1 cellular context compared by ENCODE assay signal in the genomic region with DNA sequence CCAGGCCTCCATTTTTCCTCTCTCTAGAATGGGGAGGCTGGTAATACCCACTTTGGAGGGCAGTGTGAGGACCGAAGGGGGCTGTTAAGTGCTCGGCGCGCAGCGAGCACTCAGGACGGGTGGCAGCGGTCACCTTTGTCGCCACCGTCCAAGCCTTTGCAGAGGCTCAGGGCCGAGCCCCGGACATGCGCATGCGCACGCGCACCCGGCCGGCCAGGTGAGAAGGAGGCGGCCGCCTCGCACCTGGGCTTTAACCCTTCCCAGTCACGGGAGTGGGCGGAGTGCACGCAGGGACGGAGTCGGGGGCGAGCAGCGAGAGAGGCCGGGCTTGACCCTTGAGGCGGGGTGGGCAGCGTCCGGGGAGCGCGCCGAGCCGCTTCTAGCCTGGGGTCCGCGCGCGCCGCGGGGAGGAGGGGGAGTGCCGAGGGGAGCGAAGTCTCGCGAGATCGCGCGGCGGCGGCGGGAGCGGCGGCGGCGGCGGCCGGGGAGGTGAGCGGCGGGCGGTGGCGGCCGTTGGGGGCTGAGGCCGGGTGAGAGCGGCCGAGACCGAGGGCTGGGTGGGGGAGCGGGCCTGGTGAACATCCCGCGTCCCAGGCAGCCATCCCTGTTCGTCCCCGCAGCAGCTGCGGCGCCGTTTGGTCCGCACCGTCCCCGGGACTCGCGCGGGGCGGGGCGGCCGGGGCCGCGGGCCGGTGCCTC.
TF ChIP-seq lines count a peak whose summit lies in the region.

A gene with protein sequence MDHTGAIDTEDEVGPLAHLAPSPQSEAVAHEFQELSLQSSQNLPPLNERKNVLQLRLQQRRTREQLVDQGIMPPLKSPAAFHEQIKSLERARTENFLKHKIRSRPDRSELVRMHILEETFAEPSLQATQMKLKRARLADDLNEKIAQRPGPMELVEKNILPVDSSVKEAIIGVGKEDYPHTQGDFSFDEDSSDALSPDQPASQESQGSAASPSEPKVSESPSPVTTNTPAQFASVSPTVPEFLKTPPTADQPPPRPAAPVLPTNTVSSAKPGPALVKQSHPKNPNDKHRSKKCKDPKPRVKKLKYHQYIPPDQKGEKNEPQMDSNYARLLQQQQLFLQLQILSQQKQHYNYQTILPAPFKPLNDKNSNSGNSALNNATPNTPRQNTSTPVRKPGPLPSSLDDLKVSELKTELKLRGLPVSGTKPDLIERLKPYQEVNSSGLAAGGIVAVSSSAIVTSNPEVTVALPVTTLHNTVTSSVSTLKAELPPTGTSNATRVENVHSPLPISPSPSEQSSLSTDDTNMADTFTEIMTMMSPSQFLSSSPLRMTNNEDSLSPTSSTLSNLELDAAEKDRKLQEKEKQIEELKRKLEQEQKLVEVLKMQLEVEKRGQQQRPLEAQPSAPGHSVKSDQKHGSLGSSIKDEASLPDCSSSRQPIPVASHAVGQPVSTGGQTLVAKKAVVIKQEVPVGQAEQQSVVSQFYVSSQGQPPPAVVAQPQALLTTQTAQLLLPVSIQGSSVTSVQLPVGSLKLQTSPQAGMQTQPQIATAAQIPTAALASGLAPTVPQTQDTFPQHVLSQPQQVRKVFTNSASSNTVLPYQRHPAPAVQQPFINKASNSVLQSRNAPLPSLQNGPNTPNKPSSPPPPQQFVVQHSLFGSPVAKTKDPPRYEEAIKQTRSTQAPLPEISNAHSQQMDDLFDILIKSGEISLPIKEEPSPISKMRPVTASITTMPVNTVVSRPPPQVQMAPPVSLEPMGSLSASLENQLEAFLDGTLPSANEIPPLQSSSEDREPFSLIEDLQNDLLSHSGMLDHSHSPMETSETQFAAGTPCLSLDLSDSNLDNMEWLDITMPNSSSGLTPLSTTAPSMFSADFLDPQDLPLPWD (plus strand): TSS at position 443 of the 699 bp plus-strand sequence. CDS start 69,288 bp downstream, outside the sequence.

TF ChIP-seq in HepG2, 621 proteins besides CTCF, POLR2A, EP300 and RAD21 (continued from another document and continues in another):
- TF ChIP-seq, protein P1, sequence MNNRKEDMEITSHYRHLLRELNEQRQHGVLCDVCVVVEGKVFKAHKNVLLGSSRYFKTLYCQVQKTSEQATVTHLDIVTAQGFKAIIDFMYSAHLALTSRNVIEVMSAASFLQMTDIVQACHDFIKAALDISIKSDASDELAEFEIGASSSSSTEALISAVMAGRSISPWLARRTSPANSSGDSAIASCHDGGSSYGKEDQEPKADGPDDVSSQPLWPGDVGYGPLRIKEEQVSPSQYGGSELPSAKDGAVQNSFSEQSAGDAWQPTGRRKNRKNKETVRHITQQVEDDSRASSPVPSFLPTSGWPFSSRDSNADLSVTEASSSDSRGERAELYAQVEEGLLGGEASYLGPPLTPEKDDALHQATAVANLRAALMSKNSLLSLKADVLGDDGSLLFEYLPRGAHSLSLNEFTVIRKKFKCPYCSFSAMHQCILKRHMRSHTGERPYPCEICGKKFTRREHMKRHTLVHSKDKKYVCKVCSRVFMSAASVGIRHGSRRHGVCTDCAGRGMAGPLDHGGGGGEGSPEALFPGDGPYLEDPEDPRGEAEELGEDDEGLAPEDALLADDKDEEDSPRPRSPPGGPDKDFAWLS (CRISPR knock-in tag; IDR thresholded peaks at IDR 0.05; ENCODE audit: borderline replicate concordance) = peak; percentile 88
- TF ChIP-seq EZH2 (conservative IDR thresholded peaks at IDR 0.05; ENCODE audit: low read depth, low read length) (no peak), SKI (IDR thresholded peaks at IDR 0.05; ENCODE audit: partially characterized antibody) (peak; percentile 55), NKX3-1 (CRISPR knock-in tag; IDR thresholded peaks at IDR 0.05) (peak; percentile 78), ZNF878 (CRISPR knock-in tag; IDR thresholded peaks at IDR 0.05) (no peak), ZBTB42 (CRISPR knock-in tag; IDR thresholded peaks at IDR 0.05) (peak; percentile 66; the same call in 1 of the 2 replicates), LCORL (IDR thresholded peaks at IDR 0.05) (no peak), LCORL (CRISPR knock-in tag; IDR thresholded peaks at IDR 0.05) (peak; percentile 84), ZNF598 (CRISPR knock-in tag; IDR thresholded peaks at IDR 0.05; ENCODE audit: borderline replicate concordance) (peak; percentile 77), ZNF230 (CRISPR knock-in tag; IDR thresholded peaks at IDR 0.05) (peak; percentile 76; the same call in 1 of the 2 replicates), KLF13 (CRISPR knock-in tag; IDR thresholded peaks at IDR 0.05) (peak; percentile 90; the same call in 1 of the 2 replicates), ZNF333 (CRISPR knock-in tag; IDR thresholded peaks at IDR 0.05; ENCODE audit: borderline replicate concordance) (peak; percentile 96; the same call in 1 of the 2 replicates), MTF2 (CRISPR knock-in tag; IDR thresholded peaks at IDR 0.05; ENCODE audit: borderline replicate concordance) (peak; percentile 52; the same call in 1 of the 2 replicates), CREB1 (IDR thresholded peaks at IDR 0.05) (no peak), CREB1 (CRISPR knock-in tag; IDR thresholded peaks at IDR 0.05) (no peak), SOX13 (IDR thresholded peaks at IDR 0.05) (peak; percentile 15; the same call in 1 of the 2 replicates), SOX13 (CRISPR knock-in tag; conservative IDR thresholded peaks at IDR 0.05 in 1 of 2, IDR thresholded peaks at IDR 0.05 in 1 of 2) (peak in 1 of 2 experiments; percentile 58; a peak in 1 of 4 replicates), ZNF343 (CRISPR knock-in tag; IDR thresholded peaks at IDR 0.05) (peak; percentile 89; the same call in 1 of the 2 replicates), RNF2 (conservative IDR thresholded peaks at IDR 0.05; ENCODE audit: low read depth) (peak; percentile 85), NFATC3 (CRISPR knock-in tag; IDR thresholded peaks at IDR 0.05) (peak; percentile 78; the same call in 1 of the 2 replicates), ZNF709 (CRISPR knock-in tag; IDR thresholded peaks at IDR 0.05) (peak; percentile 77), ZNF12 (CRISPR knock-in tag; IDR thresholded peaks at IDR 0.05) (no peak; the same call in 1 of the 2 replicates), ZNF564 (CRISPR knock-in tag; IDR thresholded peaks at IDR 0.05) (peak; percentile 30; the same call in 1 of the 2 replicates), MTF1 (CRISPR knock-in tag; IDR thresholded peaks at IDR 0.05) (no peak)
- TF ChIP-seq, protein P2, sequence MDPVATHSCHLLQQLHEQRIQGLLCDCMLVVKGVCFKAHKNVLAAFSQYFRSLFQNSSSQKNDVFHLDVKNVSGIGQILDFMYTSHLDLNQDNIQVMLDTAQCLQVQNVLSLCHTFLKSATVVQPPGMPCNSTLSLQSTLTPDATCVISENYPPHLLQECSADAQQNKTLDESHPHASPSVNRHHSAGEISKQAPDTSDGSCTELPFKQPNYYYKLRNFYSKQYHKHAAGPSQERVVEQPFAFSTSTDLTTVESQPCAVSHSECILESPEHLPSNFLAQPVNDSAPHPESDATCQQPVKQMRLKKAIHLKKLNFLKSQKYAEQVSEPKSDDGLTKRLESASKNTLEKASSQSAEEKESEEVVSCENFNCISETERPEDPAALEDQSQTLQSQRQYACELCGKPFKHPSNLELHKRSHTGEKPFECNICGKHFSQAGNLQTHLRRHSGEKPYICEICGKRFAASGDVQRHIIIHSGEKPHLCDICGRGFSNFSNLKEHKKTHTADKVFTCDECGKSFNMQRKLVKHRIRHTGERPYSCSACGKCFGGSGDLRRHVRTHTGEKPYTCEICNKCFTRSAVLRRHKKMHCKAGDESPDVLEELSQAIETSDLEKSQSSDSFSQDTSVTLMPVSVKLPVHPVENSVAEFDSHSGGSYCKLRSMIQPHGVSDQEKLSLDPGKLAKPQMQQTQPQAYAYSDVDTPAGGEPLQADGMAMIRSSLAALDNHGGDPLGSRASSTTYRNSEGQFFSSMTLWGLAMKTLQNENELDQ (CRISPR knock-in tag; IDR thresholded peaks at IDR 0.05; ENCODE audit: borderline replicate concordance) = 0 out of 2 replicates have a peak, but pooled peaks have one; percentile 47
- TF ChIP-seq, protein P3, sequence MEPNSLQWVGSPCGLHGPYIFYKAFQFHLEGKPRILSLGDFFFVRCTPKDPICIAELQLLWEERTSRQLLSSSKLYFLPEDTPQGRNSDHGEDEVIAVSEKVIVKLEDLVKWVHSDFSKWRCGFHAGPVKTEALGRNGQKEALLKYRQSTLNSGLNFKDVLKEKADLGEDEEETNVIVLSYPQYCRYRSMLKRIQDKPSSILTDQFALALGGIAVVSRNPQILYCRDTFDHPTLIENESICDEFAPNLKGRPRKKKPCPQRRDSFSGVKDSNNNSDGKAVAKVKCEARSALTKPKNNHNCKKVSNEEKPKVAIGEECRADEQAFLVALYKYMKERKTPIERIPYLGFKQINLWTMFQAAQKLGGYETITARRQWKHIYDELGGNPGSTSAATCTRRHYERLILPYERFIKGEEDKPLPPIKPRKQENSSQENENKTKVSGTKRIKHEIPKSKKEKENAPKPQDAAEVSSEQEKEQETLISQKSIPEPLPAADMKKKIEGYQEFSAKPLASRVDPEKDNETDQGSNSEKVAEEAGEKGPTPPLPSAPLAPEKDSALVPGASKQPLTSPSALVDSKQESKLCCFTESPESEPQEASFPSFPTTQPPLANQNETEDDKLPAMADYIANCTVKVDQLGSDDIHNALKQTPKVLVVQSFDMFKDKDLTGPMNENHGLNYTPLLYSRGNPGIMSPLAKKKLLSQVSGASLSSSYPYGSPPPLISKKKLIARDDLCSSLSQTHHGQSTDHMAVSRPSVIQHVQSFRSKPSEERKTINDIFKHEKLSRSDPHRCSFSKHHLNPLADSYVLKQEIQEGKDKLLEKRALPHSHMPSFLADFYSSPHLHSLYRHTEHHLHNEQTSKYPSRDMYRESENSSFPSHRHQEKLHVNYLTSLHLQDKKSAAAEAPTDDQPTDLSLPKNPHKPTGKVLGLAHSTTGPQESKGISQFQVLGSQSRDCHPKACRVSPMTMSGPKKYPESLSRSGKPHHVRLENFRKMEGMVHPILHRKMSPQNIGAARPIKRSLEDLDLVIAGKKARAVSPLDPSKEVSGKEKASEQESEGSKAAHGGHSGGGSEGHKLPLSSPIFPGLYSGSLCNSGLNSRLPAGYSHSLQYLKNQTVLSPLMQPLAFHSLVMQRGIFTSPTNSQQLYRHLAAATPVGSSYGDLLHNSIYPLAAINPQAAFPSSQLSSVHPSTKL (CRISPR knock-in tag; IDR thresholded peaks at IDR 0.05) = peak; percentile 79
- TF ChIP-seq, protein P4, sequence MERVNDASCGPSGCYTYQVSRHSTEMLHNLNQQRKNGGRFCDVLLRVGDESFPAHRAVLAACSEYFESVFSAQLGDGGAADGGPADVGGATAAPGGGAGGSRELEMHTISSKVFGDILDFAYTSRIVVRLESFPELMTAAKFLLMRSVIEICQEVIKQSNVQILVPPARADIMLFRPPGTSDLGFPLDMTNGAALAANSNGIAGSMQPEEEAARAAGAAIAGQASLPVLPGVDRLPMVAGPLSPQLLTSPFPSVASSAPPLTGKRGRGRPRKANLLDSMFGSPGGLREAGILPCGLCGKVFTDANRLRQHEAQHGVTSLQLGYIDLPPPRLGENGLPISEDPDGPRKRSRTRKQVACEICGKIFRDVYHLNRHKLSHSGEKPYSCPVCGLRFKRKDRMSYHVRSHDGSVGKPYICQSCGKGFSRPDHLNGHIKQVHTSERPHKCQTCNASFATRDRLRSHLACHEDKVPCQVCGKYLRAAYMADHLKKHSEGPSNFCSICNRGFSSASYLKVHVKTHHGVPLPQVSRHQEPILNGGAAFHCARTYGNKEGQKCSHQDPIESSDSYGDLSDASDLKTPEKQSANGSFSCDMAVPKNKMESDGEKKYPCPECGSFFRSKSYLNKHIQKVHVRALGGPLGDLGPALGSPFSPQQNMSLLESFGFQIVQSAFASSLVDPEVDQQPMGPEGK (CRISPR knock-in tag; IDR thresholded peaks at IDR 0.05) = peak; percentile 64
- TF ChIP-seq, protein P5, sequence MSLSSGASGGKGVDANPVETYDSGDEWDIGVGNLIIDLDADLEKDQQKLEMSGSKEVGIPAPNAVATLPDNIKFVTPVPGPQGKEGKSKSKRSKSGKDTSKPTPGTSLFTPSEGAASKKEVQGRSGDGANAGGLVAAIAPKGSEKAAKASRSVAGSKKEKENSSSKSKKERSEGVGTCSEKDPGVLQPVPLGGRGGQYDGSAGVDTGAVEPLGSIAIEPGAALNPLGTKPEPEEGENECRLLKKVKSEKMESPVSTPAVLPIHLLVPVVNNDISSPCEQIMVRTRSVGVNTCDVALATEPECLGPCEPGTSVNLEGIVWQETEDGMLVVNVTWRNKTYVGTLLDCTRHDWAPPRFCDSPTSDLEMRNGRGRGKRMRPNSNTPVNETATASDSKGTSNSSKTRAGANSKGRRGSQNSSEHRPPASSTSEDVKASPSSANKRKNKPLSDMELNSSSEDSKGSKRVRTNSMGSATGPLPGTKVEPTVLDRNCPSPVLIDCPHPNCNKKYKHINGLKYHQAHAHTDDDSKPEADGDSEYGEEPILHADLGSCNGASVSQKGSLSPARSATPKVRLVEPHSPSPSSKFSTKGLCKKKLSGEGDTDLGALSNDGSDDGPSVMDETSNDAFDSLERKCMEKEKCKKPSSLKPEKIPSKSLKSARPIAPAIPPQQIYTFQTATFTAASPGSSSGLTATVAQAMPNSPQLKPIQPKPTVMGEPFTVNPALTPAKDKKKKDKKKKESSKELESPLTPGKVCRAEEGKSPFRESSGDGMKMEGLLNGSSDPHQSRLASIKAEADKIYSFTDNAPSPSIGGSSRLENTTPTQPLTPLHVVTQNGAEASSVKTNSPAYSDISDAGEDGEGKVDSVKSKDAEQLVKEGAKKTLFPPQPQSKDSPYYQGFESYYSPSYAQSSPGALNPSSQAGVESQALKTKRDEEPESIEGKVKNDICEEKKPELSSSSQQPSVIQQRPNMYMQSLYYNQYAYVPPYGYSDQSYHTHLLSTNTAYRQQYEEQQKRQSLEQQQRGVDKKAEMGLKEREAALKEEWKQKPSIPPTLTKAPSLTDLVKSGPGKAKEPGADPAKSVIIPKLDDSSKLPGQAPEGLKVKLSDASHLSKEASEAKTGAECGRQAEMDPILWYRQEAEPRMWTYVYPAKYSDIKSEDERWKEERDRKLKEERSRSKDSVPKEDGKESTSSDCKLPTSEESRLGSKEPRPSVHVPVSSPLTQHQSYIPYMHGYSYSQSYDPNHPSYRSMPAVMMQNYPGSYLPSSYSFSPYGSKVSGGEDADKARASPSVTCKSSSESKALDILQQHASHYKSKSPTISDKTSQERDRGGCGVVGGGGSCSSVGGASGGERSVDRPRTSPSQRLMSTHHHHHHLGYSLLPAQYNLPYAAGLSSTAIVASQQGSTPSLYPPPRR (CRISPR knock-in tag; IDR thresholded peaks at IDR 0.05; ENCODE audit: borderline replicate concordance) = peak; percentile 70
- TF ChIP-seq, protein P6, sequence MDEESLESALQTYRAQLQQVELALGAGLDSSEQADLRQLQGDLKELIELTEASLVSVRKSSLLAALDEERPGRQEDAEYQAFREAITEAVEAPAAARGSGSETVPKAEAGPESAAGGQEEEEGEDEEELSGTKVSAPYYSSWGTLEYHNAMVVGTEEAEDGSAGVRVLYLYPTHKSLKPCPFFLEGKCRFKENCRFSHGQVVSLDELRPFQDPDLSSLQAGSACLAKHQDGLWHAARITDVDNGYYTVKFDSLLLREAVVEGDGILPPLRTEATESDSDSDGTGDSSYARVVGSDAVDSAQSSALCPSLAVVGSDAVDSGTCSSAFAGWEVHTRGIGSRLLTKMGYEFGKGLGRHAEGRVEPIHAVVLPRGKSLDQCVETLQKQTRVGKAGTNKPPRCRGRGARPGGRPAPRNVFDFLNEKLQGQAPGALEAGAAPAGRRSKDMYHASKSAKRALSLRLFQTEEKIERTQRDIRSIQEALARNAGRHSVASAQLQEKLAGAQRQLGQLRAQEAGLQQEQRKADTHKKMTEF (CRISPR knock-in tag; IDR thresholded peaks at IDR 0.05) = peak; percentile 76
